ENCODE assay signal across 16 cellular contexts in the genomic region with DNA sequence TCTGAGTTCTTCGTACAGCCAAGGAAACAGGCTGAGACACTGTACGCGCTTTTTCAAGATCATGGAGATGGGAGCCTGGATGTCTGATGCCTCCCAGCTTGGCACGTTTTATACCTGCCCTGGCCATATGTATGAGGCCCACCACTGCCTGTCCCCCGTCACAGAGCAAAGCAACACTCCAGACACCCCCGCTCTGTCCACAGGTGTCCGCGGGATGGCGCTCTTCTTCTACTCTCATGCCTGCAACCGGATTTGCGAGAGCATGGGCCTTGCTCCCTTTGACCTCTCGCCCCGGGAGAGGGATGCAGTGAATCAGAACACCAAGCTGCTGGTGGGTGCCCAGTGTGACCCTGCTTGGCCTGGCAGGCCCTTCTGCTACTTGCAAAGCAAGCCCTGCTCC. TPM values are rescaled to one million over a fixed set of nuclear protein-coding genes. Genes with fewer than 3 reads are reported as not detected.
DNase-seq lines count a peak whose midpoint lies in the region; ATAC-seq and TF ChIP-seq lines count a peak whose summit lies in the region.
"Had no signal": no experiment of that assay in that cellular context is flagged by ENCODE, and none has a peak within 500 bp of the region (broad histone marks: within the 10 kb centered on the region; RNA-seq: fewer than 3 reads in every experiment).

No MANE protein-coding gene starts in this region.

- H3K36me3 Mint-ChIP-seq in T-helper 17 cell (ENCODE audit: low read depth): peaks cover 8% of the 10 kb centered on the region
- H3K36me3 Mint-ChIP-seq in endodermal cell (ENCODE audit: low read depth): peaks cover 51% of the 10 kb centered on the region
- peaks cover 75% of the 10 kb centered on the region for H3K36me3 Mint-ChIP-seq in stimulated activated memory B cell treated with anti-CD40 and anti-IgM and Interleukin-4, amounts not matched to agents 10 μg/mL and 1 μg/mL and 100 μg/mL, for 72 hours
- peaks cover 77% of the 10 kb centered on the region for H3K36me3 Mint-ChIP-seq in WTC11

- no peaks in the 10 kb centered on the region for H3K9me3 ChIP-seq in T-helper 17 cell (ENCODE audit: control insufficient read depth, low read length, poor library complexity, severe bottlenecking)
- peaks cover 7% of the 10 kb centered on the region for H3K9me3 ChIP-seq in endodermal cell (ENCODE audit: control insufficient read depth, low read length)
- H3K9me3 ChIP-seq: Caco-2 had no signal

- TF ChIP-seq CTCF in endodermal cell (conservative IDR thresholded peaks at IDR 0.05) (no peak), WTC11 (IDR thresholded peaks at IDR 0.05) (no peak)

- H3K27me3 Mint-ChIP-seq in T-helper 17 cell (no peaks in the 10 kb centered on the region), endodermal cell (ENCODE audit: insufficient read depth) (no peaks in the 10 kb centered on the region), WTC11 (ENCODE audit: low read depth) (no peaks in the 10 kb centered on the region)
- no peaks in the 10 kb centered on the region for H3K27me3 Mint-ChIP-seq in stimulated activated memory B cell treated with anti-CD40 and anti-IgM and Interleukin-4, amounts not matched to agents 10 μg/mL and 1 μg/mL and 100 μg/mL, for 72 hours
- H3K27me3 Mint-ChIP-seq: CD4-positive, alpha-beta T cell; IgD-negative memory B cell had no signal

- no peak overlapping the region for H3K27ac ChIP-seq in endodermal cell (ENCODE audit: low read depth, low read length)
- H3K27ac ChIP-seq: C4-2B had no signal

- H3K4me1 Mint-ChIP-seq in T-helper 17 cell (peaks cover 6% of the 10 kb centered on the region), endodermal cell (no peaks in the 10 kb centered on the region), WTC11 (no peaks in the 10 kb centered on the region)
- H3K4me1 Mint-ChIP-seq in stimulated activated memory B cell treated with anti-CD40 and anti-IgM and Interleukin-4, amounts not matched to agents 10 μg/mL and 1 μg/mL and 100 μg/mL, for 72 hours: no peaks in the 10 kb centered on the region
- H3K4me1 Mint-ChIP-seq: IgD-negative memory B cell had no signal

- POLR2A ChIA-PET in WTC11 (lab: Charles Lee): no interaction called here

- no peak overlapping the region for H3K4me3 ChIP-seq in endodermal cell (ENCODE audit: low read length)

- H3K27me3 ChIP-seq in endodermal cell (ENCODE audit: control insufficient read depth, insufficient read depth, low read length, poor library complexity, severe bottlenecking): no peaks in the 10 kb centered on the region

- H3K27ac Mint-ChIP-seq in T-helper 17 cell (peak overlapping the region; percentile 6), endodermal cell (no peak overlapping the region), WTC11 (no peak overlapping the region)
- peak overlapping the region; percentile 27 for H3K27ac Mint-ChIP-seq in stimulated activated memory B cell treated with anti-CD40 and anti-IgM and Interleukin-4, amounts not matched to agents 10 μg/mL and 1 μg/mL and 100 μg/mL, for 72 hours
- H3K27ac Mint-ChIP-seq: CD4-positive, alpha-beta T cell; IgD-negative memory B cell had no signal

- H3K9ac ChIP-seq in endodermal cell (ENCODE audit: extremely low read depth, low read length, poor library complexity, severe bottlenecking): no peak overlapping the region

- peaks cover 11% of the 10 kb centered on the region for H3K36me3 ChIP-seq in endodermal cell (ENCODE audit: control insufficient read depth, insufficient read depth, low read length)

- H3K9me3 Mint-ChIP-seq in endodermal cell: peaks cover 8% of the 10 kb centered on the region
- H3K9me3 Mint-ChIP-seq in stimulated activated memory B cell treated with anti-CD40 and anti-IgM and Interleukin-4, amounts not matched to agents 10 μg/mL and 1 μg/mL and 100 μg/mL, for 72 hours: peaks cover 3% of the 10 kb centered on the region
- peaks cover 33% of the 10 kb centered on the region for H3K9me3 Mint-ChIP-seq in WTC11
- H3K9me3 Mint-ChIP-seq: CD4-positive, alpha-beta T cell had no signal

- DNase-seq in T-helper 17 cell (no peak), endodermal cell (peak; percentile 58), NCI-H2029 (lab: John Stamatoyannopoulos, UW) (no peak), WTC11 (ENCODE audit: low spot score) (no peak)
- DNase-seq: ACHN; AML-193; Caco-2; CD4-positive, alpha-beta T cell; GOT3; HCEC 1CT; KG1 had no signal

- no peak for ATAC-seq in T-helper 17 cell
- no peak for ATAC-seq in stimulated activated memory B cell treated with anti-CD40 and anti-IgM and Interleukin-4, amounts not matched to agents 10 μg/mL and 1 μg/mL and 100 μg/mL, for 72 hours
- no peak for ATAC-seq in WTC11
- no peak for ATAC-seq in HG03378 (IDR thresholded peaks at IDR 0.05; ENCODE audit: unreplicated experiment)
- ATAC-seq: HepG2 had no signal

- 90 to 94% methylated on average over 13 of the region's 13 CpGs for WGBS in endodermal cell (ENCODE audit: insufficient coverage in 1 of 2, insufficient read length in 1 of 2), 2 experiments

- CTCF ChIA-PET in WTC11 (lab: Charles Lee): no interaction called here

- no peak overlapping the region for H3K4me3 Mint-ChIP-seq in T-helper 17 cell
- H3K4me3 Mint-ChIP-seq in endodermal cell: no peak overlapping the region
- H3K4me3 Mint-ChIP-seq in stimulated activated memory B cell treated with anti-CD40 and anti-IgM and Interleukin-4, amounts not matched to agents 10 μg/mL and 1 μg/mL and 100 μg/mL, for 72 hours: no peak overlapping the region
- H3K4me3 Mint-ChIP-seq in WTC11: no peak overlapping the region
- H3K4me3 Mint-ChIP-seq: CD4-positive, alpha-beta T cell; IgD-negative memory B cell had no signal

- no peaks in the 10 kb centered on the region for H3K4me1 ChIP-seq in endodermal cell (ENCODE audit: control insufficient read depth, insufficient read depth, low read length)
- H3K4me1 ChIP-seq: Caco-2 had no signal

TF ChIP-seq in WTC11, 78 proteins besides CTCF, POLR2A, EP300 and RAD21:
- TF ChIP-seq, protein P1, sequence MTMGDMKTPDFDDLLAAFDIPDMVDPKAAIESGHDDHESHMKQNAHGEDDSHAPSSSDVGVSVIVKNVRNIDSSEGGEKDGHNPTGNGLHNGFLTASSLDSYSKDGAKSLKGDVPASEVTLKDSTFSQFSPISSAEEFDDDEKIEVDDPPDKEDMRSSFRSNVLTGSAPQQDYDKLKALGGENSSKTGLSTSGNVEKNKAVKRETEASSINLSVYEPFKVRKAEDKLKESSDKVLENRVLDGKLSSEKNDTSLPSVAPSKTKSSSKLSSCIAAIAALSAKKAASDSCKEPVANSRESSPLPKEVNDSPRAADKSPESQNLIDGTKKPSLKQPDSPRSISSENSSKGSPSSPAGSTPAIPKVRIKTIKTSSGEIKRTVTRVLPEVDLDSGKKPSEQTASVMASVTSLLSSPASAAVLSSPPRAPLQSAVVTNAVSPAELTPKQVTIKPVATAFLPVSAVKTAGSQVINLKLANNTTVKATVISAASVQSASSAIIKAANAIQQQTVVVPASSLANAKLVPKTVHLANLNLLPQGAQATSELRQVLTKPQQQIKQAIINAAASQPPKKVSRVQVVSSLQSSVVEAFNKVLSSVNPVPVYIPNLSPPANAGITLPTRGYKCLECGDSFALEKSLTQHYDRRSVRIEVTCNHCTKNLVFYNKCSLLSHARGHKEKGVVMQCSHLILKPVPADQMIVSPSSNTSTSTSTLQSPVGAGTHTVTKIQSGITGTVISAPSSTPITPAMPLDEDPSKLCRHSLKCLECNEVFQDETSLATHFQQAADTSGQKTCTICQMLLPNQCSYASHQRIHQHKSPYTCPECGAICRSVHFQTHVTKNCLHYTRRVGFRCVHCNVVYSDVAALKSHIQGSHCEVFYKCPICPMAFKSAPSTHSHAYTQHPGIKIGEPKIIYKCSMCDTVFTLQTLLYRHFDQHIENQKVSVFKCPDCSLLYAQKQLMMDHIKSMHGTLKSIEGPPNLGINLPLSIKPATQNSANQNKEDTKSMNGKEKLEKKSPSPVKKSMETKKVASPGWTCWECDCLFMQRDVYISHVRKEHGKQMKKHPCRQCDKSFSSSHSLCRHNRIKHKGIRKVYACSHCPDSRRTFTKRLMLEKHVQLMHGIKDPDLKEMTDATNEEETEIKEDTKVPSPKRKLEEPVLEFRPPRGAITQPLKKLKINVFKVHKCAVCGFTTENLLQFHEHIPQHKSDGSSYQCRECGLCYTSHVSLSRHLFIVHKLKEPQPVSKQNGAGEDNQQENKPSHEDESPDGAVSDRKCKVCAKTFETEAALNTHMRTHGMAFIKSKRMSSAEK (CRISPR knock-in tag; IDR thresholded peaks at IDR 0.05; ENCODE audit: borderline replicate concordance): no peak
- TF ChIP-seq, protein P2, sequence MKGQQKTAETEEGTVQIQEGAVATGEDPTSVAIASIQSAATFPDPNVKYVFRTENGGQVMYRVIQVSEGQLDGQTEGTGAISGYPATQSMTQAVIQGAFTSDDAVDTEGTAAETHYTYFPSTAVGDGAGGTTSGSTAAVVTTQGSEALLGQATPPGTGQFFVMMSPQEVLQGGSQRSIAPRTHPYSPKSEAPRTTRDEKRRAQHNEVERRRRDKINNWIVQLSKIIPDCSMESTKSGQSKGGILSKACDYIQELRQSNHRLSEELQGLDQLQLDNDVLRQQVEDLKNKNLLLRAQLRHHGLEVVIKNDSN (CRISPR knock-in tag; IDR thresholded peaks at IDR 0.05): no peak

RNA-seq across cellular contexts. Expression of a gene that starts 39.8 kb away (rescaled TPM):
- total RNA-seq in T-helper 17 cell: 100 to 1,000 TPM; 159 to 219 TPM
- total RNA-seq in endodermal cell: 10 to 100 TPM; 73.1 to 73.6 TPM
- 40.2 TPM for polyA plus RNA-seq in endodermal cell (2013, experiment 1 of 2)
- 31.3 TPM for polyA plus RNA-seq in endodermal cell (2013, experiment 2 of 2)
- total RNA-seq in WTC11 (2021): 62.2 to 73.5 TPM (median 68.0 TPM) in 3 replicates

RNA-seq across cellular contexts. Expression of a gene that starts 51.4 kb away (rescaled TPM):
- 10 to 100 TPM; 14.4 to 14.7 TPM for total RNA-seq in T-helper 17 cell
- total RNA-seq in endodermal cell: 10 to 100 TPM in 1 of 2 donors, 1 to 10 TPM in 1; 9.8 to 15.8 TPM
- polyA plus RNA-seq in endodermal cell (2013, experiment 1 of 2): 6.8 TPM
- polyA plus RNA-seq in endodermal cell (2013, experiment 2 of 2): 7.8 TPM
- 23.8 to 27.7 TPM (median 26.7 TPM) in 3 replicates for total RNA-seq in WTC11 (2021)

Comparison
In these comparisons a context has a peak if more than half of its experiments do, and no peak if none do; other contexts are left out.
1. H3K27ac Mint-ChIP-seq: peak in T-helper 17 cell (single experiment) and stimulated activated memory B cell treated with anti-CD40 and anti-IgM and Interleukin-4, amounts not matched to agents 10 μg/mL and 1 μg/mL and 100 μg/mL, for 72 hours (single experiment); none in endodermal cell (single experiment) and WTC11 (single experiment).